In the genomic region with DNA sequence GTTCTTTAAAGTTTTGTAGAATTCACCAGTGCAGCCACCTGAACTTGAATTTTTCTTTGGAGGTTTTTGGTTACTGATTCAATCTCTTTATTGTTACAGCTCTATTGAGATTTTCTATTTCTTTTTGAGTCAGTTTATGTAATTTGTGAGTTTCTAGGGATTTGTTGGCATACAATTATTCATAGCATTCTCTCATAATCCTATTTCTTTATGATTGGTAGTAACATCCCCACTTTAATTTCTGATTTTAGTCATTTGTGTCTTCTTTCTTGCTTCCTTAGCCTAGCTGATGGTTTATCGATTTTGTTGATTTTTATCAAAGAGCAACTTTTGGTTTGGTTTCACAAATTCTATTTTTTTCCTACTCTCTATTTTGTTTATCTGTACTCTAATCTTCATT, we compare ENCODE assay signal across 30 cellular contexts.
"Had no signal": no experiment of that assay in that cellular context is flagged by ENCODE, and none has a peak within 500 bp of the region (broad histone marks: within the 10 kb centered on the region; RNA-seq: fewer than 3 reads in every experiment).

No MANE protein-coding gene starts in this region.

- H3K4me1 Mint-ChIP-seq: nephron progenitor cell; neural crest cell; stimulated activated memory B cell treated with anti-CD40 and anti-IgM and Interleukin-4, amounts not matched to agents 10 μg/mL and 1 μg/mL and 100 μg/mL, for 72 hours; stimulated activated naive CD8-positive, alpha-beta T cell treated with anti-CD3 and anti-CD28 coated beads, Interleukin-15, amount 100 ng/mL, for 72 hours had no signal

- H3K9me3 ChIP-seq: ovary, psoas muscle, right lobe of liver, sigmoid colon, suprapubic skin, testis, tibial artery, transverse colon, upper lobe of right lung, uterus had no signal

- H3K79me2 ChIP-seq: parathyroid adenoma had no signal

- H3K9ac ChIP-seq: parathyroid adenoma had no signal

- H3K36me3 ChIP-seq: uterus had no signal

- H3K27me3 ChIP-seq: ovary, right lobe of liver, sigmoid colon, suprapubic skin, testis, tibial artery, transverse colon, upper lobe of right lung, uterus had no signal

- H3K4me3 Mint-ChIP-seq: natural killer cell treated with Interleukin-12 subunit alpha and Interleukin-12 subunit beta and Interleukin-15 and Interleukin-18, amount 100 ng/mL, for 72 hours; nephron progenitor cell; neural crest cell; stimulated activated memory B cell treated with anti-CD40 and anti-IgM and Interleukin-4, amounts not matched to agents 10 μg/mL and 1 μg/mL and 100 μg/mL, for 72 hours; stimulated activated naive CD8-positive, alpha-beta T cell treated with anti-CD3 and anti-CD28 coated beads, Interleukin-15, amount 100 ng/mL, for 72 hours; type B pancreatic cell had no signal

- H3K27ac Mint-ChIP-seq: natural killer cell treated with Interleukin-12 subunit alpha and Interleukin-12 subunit beta and Interleukin-15 and Interleukin-18, amount 100 ng/mL, for 72 hours; nephron progenitor cell; stimulated activated memory B cell treated with anti-CD40 and anti-IgM and Interleukin-4, amounts not matched to agents 10 μg/mL and 1 μg/mL and 100 μg/mL, for 72 hours; type B pancreatic cell had no signal

- H3K4me1 ChIP-seq: parathyroid adenoma, psoas muscle, right lobe of liver, sigmoid colon, suprapubic skin, testis, tibial artery, transverse colon, upper lobe of right lung, uterus had no signal

- H3K9me3 Mint-ChIP-seq: natural killer cell treated with Interleukin-12 subunit alpha and Interleukin-12 subunit beta and Interleukin-15 and Interleukin-18, amount 100 ng/mL, for 72 hours; stimulated activated naive CD8-positive, alpha-beta T cell treated with anti-CD3 and anti-CD28 coated beads, Interleukin-15, amount 100 ng/mL, for 72 hours; type B pancreatic cell had no signal

- H3K4me3 ChIP-seq: ovary, psoas muscle, right lobe of liver, sigmoid colon, suprapubic skin, testis, tibial artery, transverse colon, upper lobe of right lung, uterus had no signal

- H2AFZ ChIP-seq: parathyroid adenoma had no signal

- H3K27ac ChIP-seq: ovary, parathyroid adenoma, psoas muscle, right lobe of liver, sigmoid colon, suprapubic skin, testis, tibial artery, transverse colon, upper lobe of right lung, uterus had no signal

- H3K27me3 Mint-ChIP-seq: naive thymus-derived CD8-positive, alpha-beta T cell; natural killer cell treated with Interleukin-12 subunit alpha and Interleukin-12 subunit beta and Interleukin-15 and Interleukin-18, amount 100 ng/mL, for 72 hours; progenitor cell of endocrine pancreas; stimulated activated memory B cell treated with anti-CD40 and anti-IgM and Interleukin-4, amounts not matched to agents 10 μg/mL and 1 μg/mL and 100 μg/mL, for 72 hours; stimulated activated naive CD8-positive, alpha-beta T cell treated with anti-CD3 and anti-CD28 coated beads, Interleukin-15, amount 100 ng/mL, for 72 hours; type B pancreatic cell had no signal

- DNase-seq: naive thymus-derived CD8-positive, alpha-beta T cell; nephron progenitor cell; occipital lobe; ovary; posterior cingulate gyrus; psoas muscle; right cardiac atrium; right lobe of liver; sigmoid colon; small intestine; stimulated activated CD4-positive, alpha-beta T cell treated with anti-CD3 and anti-CD28 coated beads, Interleukin-15, amount 100 ng/mL, for 24 hours; stimulated activated CD4-positive, alpha-beta T cell treated with anti-CD3 and anti-CD28 coated beads, Interleukin-2, amount 100 ng/mL, for 24 hours; stimulated activated CD4-positive, alpha-beta T cell treated with anti-CD3 and anti-CD28 coated beads, Interleukin-2, amount 100 ng/mL, for 48 hours; stimulated activated CD4-positive, alpha-beta T cell treated with anti-CD3 and anti-CD28 coated beads, Interleukin-4, amount 100 ng/mL, for 24 hours; stimulated activated naive CD4-positive, alpha-beta T cell; stimulated activated naive CD8-positive, alpha-beta T cell treated with anti-CD3 and anti-CD28 coated beads, Interleukin-15, amount 100 ng/mL, for 72 hours; stimulated activated naive CD8-positive, alpha-beta T cell treated with anti-CD3 and anti-CD28 coated beads, Interleukin-15, Interleukin-2, amounts not matched to agents 100 U/mL and 50 U/mL, for 24 hours; substantia nigra; testis; tibial artery; transverse colon; upper lobe of right lung; uterus had no signal

- ATAC-seq: naive thymus-derived CD8-positive, alpha-beta T cell; natural killer cell treated with Interleukin-12 subunit alpha and Interleukin-12 subunit beta and Interleukin-15 and Interleukin-18, amount 100 ng/mL, for 72 hours; psoas muscle; right cardiac atrium; right lobe of liver; stimulated activated memory B cell treated with anti-CD40 and anti-IgM and Interleukin-4, amounts not matched to agents 10 μg/mL and 1 μg/mL and 100 μg/mL, for 72 hours; stimulated activated naive CD8-positive, alpha-beta T cell treated with anti-CD3 and anti-CD28 coated beads, Interleukin-15, amount 100 ng/mL, for 72 hours; stimulated activated naive CD8-positive, alpha-beta T cell treated with anti-CD3 and anti-CD28 coated beads, Interleukin-15, Interleukin-2, amounts not matched to agents 100 U/mL and 50 U/mL, for 24 hours; upper lobe of right lung had no signal
